ENCODE assay signal across 1 cellular context in genomic region chr19:2223959-2224358, GRCh38.
TF ChIP-seq lines count a peak whose summit lies in the region.

No MANE protein-coding gene starts in this region.

TF ChIP-seq in K562, 482 proteins besides CTCF, POLR2A, EP300 and RAD21:
- TF ChIP-seq PURB (CRISPR knock-in tag; IDR thresholded peaks at IDR 0.05; ENCODE audit: low read depth) (no peak), POLR2G (IDR thresholded peaks at IDR 0.05; ENCODE audit: low read depth, low read length) (peak; percentile 64), ZNF717 (CRISPR knock-in tag; IDR thresholded peaks at IDR 0.05) (no peak), KLF6 (CRISPR knock-in tag; IDR thresholded peaks at IDR 0.05; ENCODE audit: borderline replicate concordance) (no peak), HDAC3 (IDR thresholded peaks at IDR 0.05; ENCODE audit: borderline replicate concordance, partially characterized antibody) (no peak), RBM22 (IDR thresholded peaks at IDR 0.05; ENCODE audit: low read depth, low read length, poor library complexity, severe bottlenecking) (peak; percentile 65), BDP1 (IDR thresholded peaks at IDR 0.05; ENCODE audit: insufficient read depth, insufficient read length) (no peak), TGIF2 (CRISPR knock-in tag; IDR thresholded peaks at IDR 0.05) (no peak), ZNF551 (CRISPR knock-in tag; IDR thresholded peaks at IDR 0.05) (no peak)
TF ChIP-seq in K562: peak in this region for 2.
